12 cellular contexts compared by ENCODE assay signal in the genomic region with DNA sequence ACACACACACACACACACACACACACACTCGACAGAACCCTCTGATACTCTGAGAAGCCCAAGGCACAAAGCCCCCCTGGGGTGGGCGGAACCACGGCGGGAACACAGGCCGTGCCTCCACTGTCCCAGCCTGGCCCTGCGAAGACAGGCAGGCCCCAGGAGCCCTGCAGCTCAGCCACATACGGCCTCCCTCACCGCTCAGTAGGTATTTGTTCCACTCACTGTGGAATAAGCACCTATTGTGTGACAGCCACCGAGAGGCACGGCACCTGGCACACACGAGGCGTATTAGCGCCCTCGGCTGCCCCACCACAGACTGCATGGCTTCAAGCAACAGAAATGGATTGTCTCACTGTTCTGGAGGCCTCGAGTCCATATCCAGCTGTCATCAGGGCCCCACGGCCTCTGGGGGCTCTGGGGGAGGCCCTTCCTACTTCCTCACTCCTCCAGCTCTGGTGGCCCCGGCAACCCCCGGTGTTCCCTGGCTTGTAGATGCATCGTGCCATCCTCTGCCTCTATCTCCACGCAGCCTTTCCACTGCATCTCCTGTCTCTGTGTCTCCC.
DNase-seq lines count a peak whose midpoint lies in the region; ATAC-seq and TF ChIP-seq lines count a peak whose summit lies in the region.
"Had no signal": no experiment of that assay in that cellular context is flagged by ENCODE, and none has a peak within 500 bp of the region (broad histone marks: within the 10 kb centered on the region; RNA-seq: fewer than 3 reads in every experiment).

No MANE protein-coding gene starts in this region.

- H3K9me3 ChIP-seq in BLaER1, result no peaks in the 10 kb centered on the region
- no peaks in the 10 kb centered on the region for H3K9me3 ChIP-seq in endodermal cell (ENCODE audit: control insufficient read depth, low read length)
- no peaks in the 10 kb centered on the region for H3K9me3 ChIP-seq in colonic mucosa
- H3K9me3 ChIP-seq: esophagus squamous epithelium had no signal

- peak overlapping the region; percentile 93 for H3K27ac Mint-ChIP-seq in endodermal cell
- H3K27ac Mint-ChIP-seq in neural crest cell (ENCODE audit: unreplicated experiment), result peak overlapping the region; percentile 63
- H3K27ac Mint-ChIP-seq: activated T-cell treated with anti-CD3 and anti-CD28 coated beads, Interleukin-2, amount 50 U/mL, for 72 hours; B cell had no signal

- TF ChIP-seq EP300 in Ishikawa (IDR thresholded peaks at IDR 0.05; ENCODE audit: borderline replicate concordance), result no peak

- DNase-seq in endodermal cell (peak; percentile 79), neural crest cell (ENCODE audit: low read depth, low spot score) (no peak), iPS-NIHi7 (ENCODE audit: extremely low spot score) (no peak), colonic mucosa (no peak), AG08395 (ENCODE audit: low spot score) (no peak)
- DNase-seq: activated T-cell treated with anti-CD3 and anti-CD28 coated beads, Interleukin-2, amount 50 U/mL, for 72 hours; esophagus squamous epithelium; MV-4-11 had no signal

- peaks cover 100% of the 10 kb centered on the region for H4K20me1 ChIP-seq in BLaER1

- no peaks in the 10 kb centered on the region for H3K9me3 Mint-ChIP-seq in endodermal cell
- H3K9me3 Mint-ChIP-seq in neural crest cell, result no peaks in the 10 kb centered on the region
- H3K9me3 Mint-ChIP-seq: activated T-cell treated with anti-CD3 and anti-CD28 coated beads, Interleukin-2, amount 50 U/mL, for 72 hours had no signal

- H3K4me3 ChIP-seq in BLaER1 (no peak overlapping the region), endodermal cell (ENCODE audit: low read length) (no peak overlapping the region), colonic mucosa (no peak overlapping the region)
- H3K4me3 ChIP-seq: esophagus squamous epithelium had no signal

- no peak for ATAC-seq in GM21825 (IDR thresholded peaks at IDR 0.05; ENCODE audit: unreplicated experiment)
- ATAC-seq: activated T-cell treated with anti-CD3 and anti-CD28 coated beads, Interleukin-2, amount 50 U/mL, for 72 hours had no signal

- no peak for TF ChIP-seq CTCF in endodermal cell (conservative IDR thresholded peaks at IDR 0.05)
- no peak for TF ChIP-seq CTCF in neural crest cell (conservative IDR thresholded peaks at IDR 0.05)
- TF ChIP-seq CTCF in colonic mucosa (IDR thresholded peaks at IDR 0.05), result no peak

- no peak overlapping the region for H3K9ac ChIP-seq in BLaER1
- H3K9ac ChIP-seq in endodermal cell (ENCODE audit: extremely low read depth, low read length, poor library complexity, severe bottlenecking), result peak overlapping the region; percentile 49
- H3K9ac ChIP-seq in colonic mucosa (ENCODE audit: low read depth in 2 of 2, low read length in 2 of 2), result no peak overlapping the region

- no peaks in the 10 kb centered on the region for H3K27me3 ChIP-seq in BLaER1
- no peaks in the 10 kb centered on the region for H3K27me3 ChIP-seq in endodermal cell (ENCODE audit: control insufficient read depth, insufficient read depth, low read length, poor library complexity, severe bottlenecking)
- no peaks in the 10 kb centered on the region for H3K27me3 ChIP-seq in colonic mucosa
- H3K27me3 ChIP-seq: esophagus squamous epithelium had no signal

- H3K27me3 Mint-ChIP-seq in endodermal cell (ENCODE audit: insufficient read depth), result no peaks in the 10 kb centered on the region
- no peaks in the 10 kb centered on the region for H3K27me3 Mint-ChIP-seq in neural crest cell (ENCODE audit: low read depth)
- H3K27me3 Mint-ChIP-seq: B cell had no signal

- peaks cover 97% of the 10 kb centered on the region for H3K4me1 ChIP-seq in BLaER1
- peaks cover 27% of the 10 kb centered on the region for H3K4me1 ChIP-seq in endodermal cell (ENCODE audit: control insufficient read depth, insufficient read depth, low read length)
- H3K4me1 ChIP-seq in colonic mucosa, result peaks cover 7% of the 10 kb centered on the region

- H3K36me3 ChIP-seq in BLaER1 (peaks cover 14% of the 10 kb centered on the region; the same call in 1 of the 2 replicates), endodermal cell (ENCODE audit: control insufficient read depth, insufficient read depth, low read length) (no peaks in the 10 kb centered on the region), colonic mucosa (no peaks in the 10 kb centered on the region)
- H3K36me3 ChIP-seq: esophagus squamous epithelium had no signal

- TF ChIP-seq RAD21 in Ishikawa (IDR thresholded peaks at IDR 0.05; ENCODE audit: low read depth), result 0 out of 2 replicates have a peak, but pooled peaks have one; percentile 12

- H3K36me3 Mint-ChIP-seq in endodermal cell (ENCODE audit: low read depth), result no peaks in the 10 kb centered on the region
- peaks cover 3% of the 10 kb centered on the region for H3K36me3 Mint-ChIP-seq in neural crest cell (ENCODE audit: low read depth)

- 75 to 89% methylated on average over 17 to 19 of the region's 20 CpGs for WGBS in endodermal cell (ENCODE audit: insufficient coverage in 1 of 2, insufficient read length in 1 of 2), 2 experiments

- H3K4me1 Mint-ChIP-seq in endodermal cell, result peaks cover 36% of the 10 kb centered on the region
- peaks cover 63% of the 10 kb centered on the region for H3K4me1 Mint-ChIP-seq in neural crest cell

- H3K4me3 Mint-ChIP-seq in endodermal cell (no peak overlapping the region), neural crest cell (no peak overlapping the region)
- H3K4me3 Mint-ChIP-seq: activated T-cell treated with anti-CD3 and anti-CD28 coated beads, Interleukin-2, amount 50 U/mL, for 72 hours; B cell had no signal

- H3K27ac ChIP-seq in BLaER1, result no peak overlapping the region
- H3K27ac ChIP-seq in endodermal cell (ENCODE audit: low read depth, low read length), result peak overlapping the region; percentile 63
- no peak overlapping the region for H3K27ac ChIP-seq in colonic mucosa

- intact Hi-C loops in colonic mucosa (cut with DNase I), result no loop called here

- H3K4me2 ChIP-seq in BLaER1, result peak overlapping the region; percentile 77

TF ChIP-seq in Ishikawa, 13 proteins besides CTCF, POLR2A, EP300 and RAD21:
- TF ChIP-seq, protein P1, sequence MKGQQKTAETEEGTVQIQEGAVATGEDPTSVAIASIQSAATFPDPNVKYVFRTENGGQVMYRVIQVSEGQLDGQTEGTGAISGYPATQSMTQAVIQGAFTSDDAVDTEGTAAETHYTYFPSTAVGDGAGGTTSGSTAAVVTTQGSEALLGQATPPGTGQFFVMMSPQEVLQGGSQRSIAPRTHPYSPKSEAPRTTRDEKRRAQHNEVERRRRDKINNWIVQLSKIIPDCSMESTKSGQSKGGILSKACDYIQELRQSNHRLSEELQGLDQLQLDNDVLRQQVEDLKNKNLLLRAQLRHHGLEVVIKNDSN (IDR thresholded peaks at IDR 0.05), result no peak
- TF ChIP-seq TEAD4 (IDR thresholded peaks at IDR 0.05), result no peak
- TF ChIP-seq, protein P2, sequence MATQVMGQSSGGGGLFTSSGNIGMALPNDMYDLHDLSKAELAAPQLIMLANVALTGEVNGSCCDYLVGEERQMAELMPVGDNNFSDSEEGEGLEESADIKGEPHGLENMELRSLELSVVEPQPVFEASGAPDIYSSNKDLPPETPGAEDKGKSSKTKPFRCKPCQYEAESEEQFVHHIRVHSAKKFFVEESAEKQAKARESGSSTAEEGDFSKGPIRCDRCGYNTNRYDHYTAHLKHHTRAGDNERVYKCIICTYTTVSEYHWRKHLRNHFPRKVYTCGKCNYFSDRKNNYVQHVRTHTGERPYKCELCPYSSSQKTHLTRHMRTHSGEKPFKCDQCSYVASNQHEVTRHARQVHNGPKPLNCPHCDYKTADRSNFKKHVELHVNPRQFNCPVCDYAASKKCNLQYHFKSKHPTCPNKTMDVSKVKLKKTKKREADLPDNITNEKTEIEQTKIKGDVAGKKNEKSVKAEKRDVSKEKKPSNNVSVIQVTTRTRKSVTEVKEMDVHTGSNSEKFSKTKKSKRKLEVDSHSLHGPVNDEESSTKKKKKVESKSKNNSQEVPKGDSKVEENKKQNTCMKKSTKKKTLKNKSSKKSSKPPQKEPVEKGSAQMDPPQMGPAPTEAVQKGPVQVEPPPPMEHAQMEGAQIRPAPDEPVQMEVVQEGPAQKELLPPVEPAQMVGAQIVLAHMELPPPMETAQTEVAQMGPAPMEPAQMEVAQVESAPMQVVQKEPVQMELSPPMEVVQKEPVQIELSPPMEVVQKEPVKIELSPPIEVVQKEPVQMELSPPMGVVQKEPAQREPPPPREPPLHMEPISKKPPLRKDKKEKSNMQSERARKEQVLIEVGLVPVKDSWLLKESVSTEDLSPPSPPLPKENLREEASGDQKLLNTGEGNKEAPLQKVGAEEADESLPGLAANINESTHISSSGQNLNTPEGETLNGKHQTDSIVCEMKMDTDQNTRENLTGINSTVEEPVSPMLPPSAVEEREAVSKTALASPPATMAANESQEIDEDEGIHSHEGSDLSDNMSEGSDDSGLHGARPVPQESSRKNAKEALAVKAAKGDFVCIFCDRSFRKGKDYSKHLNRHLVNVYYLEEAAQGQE (IDR thresholded peaks at IDR 0.05; ENCODE audit: low read depth), result no peak
- no peak for TF ChIP-seq TCF12 (IDR thresholded peaks at IDR 0.05; ENCODE audit: low read depth)
- TF ChIP-seq, protein P3, sequence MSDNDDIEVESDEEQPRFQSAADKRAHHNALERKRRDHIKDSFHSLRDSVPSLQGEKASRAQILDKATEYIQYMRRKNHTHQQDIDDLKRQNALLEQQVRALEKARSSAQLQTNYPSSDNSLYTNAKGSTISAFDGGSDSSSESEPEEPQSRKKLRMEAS (IDR thresholded peaks at IDR 0.05), result no peak
- no peak for TF ChIP-seq TAF1 (IDR thresholded peaks at IDR 0.05; ENCODE audit: low read depth)
TF ChIP-seq in Ishikawa: peak in this region for 0.
